Comparison of ENCODE assay signal across 12 cellular contexts in the genomic region with DNA sequence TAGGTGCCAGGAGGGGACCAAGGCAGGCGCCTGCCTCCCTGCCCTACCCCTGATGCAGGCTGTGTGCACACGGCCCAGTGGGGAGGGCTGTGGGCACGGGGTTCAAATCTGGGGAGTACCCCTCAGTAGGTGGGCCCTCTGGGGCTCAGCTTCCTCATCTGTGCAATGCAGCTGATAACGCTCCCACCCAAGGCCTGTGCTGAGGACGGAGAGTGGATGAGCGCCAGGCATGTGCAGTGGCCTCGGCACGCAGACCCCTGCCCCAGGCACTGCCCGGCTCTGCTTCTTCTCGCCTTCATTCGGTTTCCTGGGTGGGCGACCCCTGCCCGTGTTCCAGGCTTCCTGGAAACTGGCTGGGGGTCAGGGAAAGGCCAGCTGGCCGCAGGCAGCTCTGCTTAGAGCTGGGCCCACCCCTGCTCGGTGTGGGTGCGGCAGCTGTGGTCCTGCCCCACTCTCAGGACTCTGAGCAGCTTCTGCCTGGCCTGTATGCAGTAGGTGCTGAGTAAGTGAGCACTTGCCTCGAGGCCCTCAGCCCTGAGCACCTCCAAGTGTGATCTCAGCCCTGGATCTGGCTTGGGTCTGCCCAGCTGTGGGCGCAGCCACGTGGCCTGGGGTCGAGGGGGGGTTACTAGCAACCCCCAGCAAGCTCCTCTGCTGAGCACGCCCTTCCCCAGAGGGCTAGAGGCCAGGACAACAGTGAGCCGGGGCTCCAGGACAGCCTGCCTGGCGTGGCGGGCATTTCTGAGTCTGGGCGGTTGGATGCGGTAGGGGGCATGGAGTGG. TPM values are rescaled to one million over a fixed set of nuclear protein-coding genes. Genes with fewer than 3 reads are reported as not detected.
A peak's percentile ranks its signal among the peaks of the same experiment; 100 is the strongest.
DNase-seq lines count a peak whose midpoint lies in the region; ATAC-seq, FAIRE-seq and TF ChIP-seq lines count a peak whose summit lies in the region.
"Had no signal": no experiment of that assay in that cellular context is flagged by ENCODE, and none has a peak within 500 bp of the region (broad histone marks: within the 10 kb centered on the region; RNA-seq: fewer than 3 reads in every experiment).

No MANE protein-coding gene starts in this region.

- peak overlapping the region; percentile 9; the same call in 1 of the 2 replicates for H3K27ac Mint-ChIP-seq in HFFc6
- no peak overlapping the region for H3K27ac Mint-ChIP-seq in astrocyte (ENCODE audit: unreplicated experiment)
- peak overlapping the region; percentile 27 for H3K27ac Mint-ChIP-seq in neural crest cell (ENCODE audit: unreplicated experiment)
- no peak overlapping the region for H3K27ac Mint-ChIP-seq in activated T-cell treated with anti-CD3 and anti-CD28 coated beads, Interleukin-2, amount 50 U/mL, for 24 hours

- H3K27me3 ChIP-seq in astrocyte (ENCODE audit: insufficient read depth, low read length): peaks cover 2% of the 10 kb centered on the region

- FAIRE-seq in astrocyte (lab: Jason Lieb, UNC): no peak
- FAIRE-seq: GM12891, HTR-8/SVneo had no signal

- no peak overlapping the region for H3K27ac ChIP-seq in astrocyte (ENCODE audit: low read depth, low read length)

- peak overlapping the region; percentile 69 for H3K4me2 ChIP-seq in astrocyte (ENCODE audit: low read length)
- H3K4me2 ChIP-seq: smooth muscle cell had no signal

- H3K4me1 ChIP-seq in astrocyte (ENCODE audit: insufficient read depth, low read length): peaks cover 37% of the 10 kb centered on the region

- no peaks in the 10 kb centered on the region for H4K20me1 ChIP-seq in astrocyte (ENCODE audit: insufficient read depth, low read length)

- peak overlapping the region; percentile 39 for H2AFZ ChIP-seq in astrocyte (ENCODE audit: low read depth, low read length)

- H3K9me3 Mint-ChIP-seq in HFFc6 (no peaks in the 10 kb centered on the region), astrocyte (ENCODE audit: unreplicated experiment) (no peaks in the 10 kb centered on the region), neural crest cell (no peaks in the 10 kb centered on the region)
- H3K9me3 Mint-ChIP-seq in activated T-cell treated with anti-CD3 and anti-CD28 coated beads, Interleukin-2, amount 50 U/mL, for 24 hours: no peaks in the 10 kb centered on the region

- H3K36me3 Mint-ChIP-seq in HFFc6 (ENCODE audit: low read depth): no peaks in the 10 kb centered on the region
- H3K36me3 Mint-ChIP-seq in astrocyte (ENCODE audit: low read depth, unreplicated experiment): no peaks in the 10 kb centered on the region
- no peaks in the 10 kb centered on the region for H3K36me3 Mint-ChIP-seq in neural crest cell (ENCODE audit: low read depth)
- H3K36me3 Mint-ChIP-seq in activated T-cell treated with anti-CD3 and anti-CD28 coated beads, Interleukin-2, amount 50 U/mL, for 24 hours (ENCODE audit: low read depth): no peaks in the 10 kb centered on the region

- H3K27me3 Mint-ChIP-seq in HFFc6 (ENCODE audit: insufficient read depth) (no peaks in the 10 kb centered on the region; the same call in none of the 2 replicates), astrocyte (ENCODE audit: low read depth, unreplicated experiment) (peaks cover 3% of the 10 kb centered on the region), neural crest cell (ENCODE audit: low read depth) (no peaks in the 10 kb centered on the region)
- peaks cover 2% of the 10 kb centered on the region for H3K27me3 Mint-ChIP-seq in activated T-cell treated with anti-CD3 and anti-CD28 coated beads, Interleukin-2, amount 50 U/mL, for 24 hours

- H3K4me3 ChIP-seq in astrocyte (ENCODE audit: insufficient read depth, low read depth, low read length): no peak overlapping the region
- H3K4me3 ChIP-seq: smooth muscle cell had no signal

- H3K4me3 Mint-ChIP-seq in HFFc6: no peak overlapping the region; the same call in 1 of the 2 replicates
- H3K4me3 Mint-ChIP-seq in astrocyte (ENCODE audit: unreplicated experiment): no peak overlapping the region
- H3K4me3 Mint-ChIP-seq in neural crest cell: peak overlapping the region; percentile 70
- H3K4me3 Mint-ChIP-seq in activated T-cell treated with anti-CD3 and anti-CD28 coated beads, Interleukin-2, amount 50 U/mL, for 24 hours: no peak overlapping the region

- TF ChIP-seq CTCF in HFFc6 (IDR thresholded peaks at IDR 0.05) (no peak), astrocyte (IDR thresholded peaks at IDR 0.05; ENCODE audit: insufficient read depth, low read depth, low read length) (no peak), neural crest cell (conservative IDR thresholded peaks at IDR 0.05) (no peak)

- DNase-seq in HFFc6 (no peak), astrocyte (ENCODE audit: low read depth) (peak; percentile 12), neural crest cell (ENCODE audit: low read depth, low spot score) (peak; percentile 20)
- DNase-seq in activated T-cell treated with anti-CD3 and anti-CD28 coated beads, Interleukin-2, amount 50 U/mL, for 24 hours: no peak
- no peak for DNase-seq in activated CD8-positive, alpha-beta memory T cell treated with anti-CD3 and anti-CD28 coated beads for 24 hours
- DNase-seq: NCI-H2029 treated with DMSO at 0.1 percent for 48 hours, PC-3 had no signal

- H3K9ac ChIP-seq in astrocyte (ENCODE audit: low read length): peak overlapping the region; percentile 20

- H3K9me3 ChIP-seq in astrocyte (ENCODE audit: insufficient read depth, low read depth, low read length): no peaks in the 10 kb centered on the region

- ATAC-seq in HG03571 (IDR thresholded peaks at IDR 0.05; ENCODE audit: unreplicated experiment): no peak
- ATAC-seq: PC-3 had no signal

- H3K36me3 ChIP-seq in astrocyte (ENCODE audit: insufficient read depth, low read length): no peaks in the 10 kb centered on the region

- H3K79me2 ChIP-seq in astrocyte (ENCODE audit: insufficient read depth, low read length): no peaks in the 10 kb centered on the region

- H3K4me1 Mint-ChIP-seq in HFFc6 (ENCODE audit: low read depth): peaks cover 12% of the 10 kb centered on the region; the same call in 1 of the 2 replicates
- no peaks in the 10 kb centered on the region for H3K4me1 Mint-ChIP-seq in astrocyte (ENCODE audit: low read depth, unreplicated experiment)
- peaks cover 40% of the 10 kb centered on the region for H3K4me1 Mint-ChIP-seq in neural crest cell
- H3K4me1 Mint-ChIP-seq in activated T-cell treated with anti-CD3 and anti-CD28 coated beads, Interleukin-2, amount 50 U/mL, for 24 hours (ENCODE audit: low read depth): peaks cover 33% of the 10 kb centered on the region

RNA-seq across cellular contexts. Expression of gene TNFRSF14, which starts 11.9 kb away (rescaled TPM):
- total RNA-seq in HFFc6 (2021; fragmentation: NEBNext Ultra II Directional; extraction: Animal tissue kit (Norgen Biotek cat#: 25700)): 10 to 100 TPM in 4 of 6 experiments, 1 to 10 TPM in 2; 7.4 to 14.2 (median 11.5) TPM
- total RNA-seq in astrocyte: 0.36 TPM in 1 of 2 replicates, not detected in the other
- total RNA-seq in neural crest cell: 0.61 TPM in 2 replicates
- total RNA-seq: smooth muscle cell had no signal

RNA-seq across cellular contexts. Expression of gene HES5, which starts 14.2 kb away (rescaled TPM):
- total RNA-seq in HFFc6 (2021; fragmentation: NEBNext Ultra II Directional; extraction: Animal tissue kit (Norgen Biotek cat#: 25700)): under 1 TPM in 5 of 6 experiments, not detected in 1; 0.28 to 0.57 (median 0.36) TPM
- total RNA-seq in astrocyte (0.22 TPM in 1 of 2 replicates, not detected in the other), neural crest cell (90.9 and 92.2 TPM in 2 replicates)
- total RNA-seq: mononuclear cell had no signal

RNA-seq across cellular contexts. Expression of gene PANK4, which starts 17.9 kb away (rescaled TPM):
- total RNA-seq in HFFc6 (2021; fragmentation: NEBNext Ultra II Directional; extraction: Animal tissue kit (Norgen Biotek cat#: 25700)): 10 to 100 TPM; 20.6 to 26.4 (median 24.0) TPM
- total RNA-seq in astrocyte (23.1 and 26.3 TPM in 2 replicates), neural crest cell (62.5 and 65.5 TPM in 2 replicates)

RNA-seq across cellular contexts. Expression of gene PRXL2B, which starts 42.3 kb away (rescaled TPM):
- total RNA-seq in HFFc6 (2021; fragmentation: NEBNext Ultra II Directional; extraction: Animal tissue kit (Norgen Biotek cat#: 25700)): 10 to 100 TPM; 27.1 to 38.9 (median 34.7) TPM
- total RNA-seq in astrocyte (19.2 and 20.6 TPM in 2 replicates), neural crest cell (51.3 and 58.9 TPM in 2 replicates)

Comparison
In these comparisons a context has a peak if more than half of its experiments do, and no peak if none do; other contexts are left out.
1. DNase-seq: peak in astrocyte (single experiment) and neural crest cell (single experiment); none in HFFc6 (single experiment), activated T-cell treated with anti-CD3 and anti-CD28 coated beads, Interleukin-2, amount 50 U/mL, for 24 hours (single experiment) and activated CD8-positive, alpha-beta memory T cell treated with anti-CD3 and anti-CD28 coated beads for 24 hours (single experiment).
2. H3K27ac Mint-ChIP-seq: peak in HFFc6 (single experiment) and neural crest cell (single experiment); none in astrocyte (single experiment) and activated T-cell treated with anti-CD3 and anti-CD28 coated beads, Interleukin-2, amount 50 U/mL, for 24 hours (single experiment).
3. RNA of gene HES5, which starts 14.2 kb away (total RNA-seq): 90.9 to 92.2 TPM in neural crest cell; 0.28 to 0.57 TPM in HFFc6 and 0.22 TPM in astrocyte; every median in the first group is over 10 times any median in the second.